Comparison of ENCODE assay signal across 24 cellular contexts in the genomic region with DNA sequence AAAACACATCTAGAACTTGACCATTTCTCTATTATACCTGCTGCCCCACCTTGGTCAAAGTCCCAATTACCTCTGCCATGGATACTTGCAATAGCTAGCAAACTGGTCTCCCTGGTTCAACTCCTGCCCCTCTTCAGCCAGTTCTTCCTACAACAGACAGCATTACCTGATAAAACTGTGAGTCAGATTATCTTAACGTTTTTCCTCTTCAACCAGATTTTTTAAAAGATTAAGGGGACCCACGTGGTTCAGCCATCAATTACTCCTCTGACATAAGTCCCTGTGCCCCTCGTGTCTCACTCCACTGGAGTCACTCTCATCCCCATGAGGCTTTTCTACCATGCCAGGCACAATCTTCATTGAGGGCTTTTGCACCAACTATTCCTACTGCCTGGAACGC. TPM values are rescaled to one million over a fixed set of nuclear protein-coding genes. Genes with fewer than 3 reads are reported as not detected.
"Had no signal": no experiment of that assay in that cellular context is flagged by ENCODE, and none has a peak within 500 bp of the region (broad histone marks: within the 10 kb centered on the region; RNA-seq: fewer than 3 reads in every experiment).

No MANE protein-coding gene starts in this region.

- H3K27ac ChIP-seq: epithelial cell of prostate, esophagus muscularis mucosa, gastrocnemius medialis, heart right ventricle, left lung, lower lobe of right lung, neural progenitor cell, ovary, right atrium auricular region, stomach, thoracic aorta, transverse colon had no signal

- H3K4me3 ChIP-seq: esophagus muscularis mucosa, gastrocnemius medialis, heart right ventricle, left lung, lower lobe of right lung, neural progenitor cell, ovary, right atrium auricular region, stomach, thoracic aorta, transverse colon had no signal

- H3K4me1 ChIP-seq: esophagus muscularis mucosa, gastrocnemius medialis, neural progenitor cell, right atrium auricular region, stomach, transverse colon had no signal

- H3K4me3 Mint-ChIP-seq: dendritic cell treated with granulocyte-macrophage colony-stimulating factor and Interleukin-4, amounts not matched to agents 40 ng/mL and 50 ng/mL, for 4 days; effector memory CD8-positive, alpha-beta T cell; memory B cell; mesothelial cell of epicardium; natural killer cell treated with Interleukin-12 subunit alpha and Interleukin-12 subunit beta and Interleukin-15 and Interleukin-18, amount 100 ng/mL, for 72 hours; neural progenitor cell had no signal

- H3K36me3 ChIP-seq: esophagus muscularis mucosa, gastrocnemius medialis, heart right ventricle, left lung, lower lobe of right lung, neural progenitor cell, ovary, right atrium auricular region, stomach, thoracic aorta, transverse colon had no signal

- H3K27ac Mint-ChIP-seq: dendritic cell treated with granulocyte-macrophage colony-stimulating factor and Interleukin-4, amounts not matched to agents 40 ng/mL and 50 ng/mL, for 4 days; effector memory CD8-positive, alpha-beta T cell; memory B cell; mesothelial cell of epicardium; natural killer cell treated with Interleukin-12 subunit alpha and Interleukin-12 subunit beta and Interleukin-15 and Interleukin-18, amount 100 ng/mL, for 72 hours; neural progenitor cell had no signal

- ATAC-seq: effector memory CD8-positive, alpha-beta T cell; gastrocnemius medialis; heart right ventricle; left lung; natural killer cell treated with Interleukin-12 subunit alpha and Interleukin-12 subunit beta and Interleukin-15 and Interleukin-18, amount 100 ng/mL, for 72 hours had no signal

- H3K9me3 Mint-ChIP-seq: dendritic cell treated with granulocyte-macrophage colony-stimulating factor and Interleukin-4, amounts not matched to agents 40 ng/mL and 50 ng/mL, for 4 days; effector memory CD8-positive, alpha-beta T cell; natural killer cell treated with Interleukin-12 subunit alpha and Interleukin-12 subunit beta and Interleukin-15 and Interleukin-18, amount 100 ng/mL, for 72 hours; neural progenitor cell had no signal

- H3K4me1 Mint-ChIP-seq: neural progenitor cell had no signal

- H3K9ac ChIP-seq: neural progenitor cell had no signal

- H3K4me2 ChIP-seq: neural progenitor cell had no signal

- H3K27me3 ChIP-seq: esophagus muscularis mucosa, gastrocnemius medialis, heart right ventricle, left lung, neural progenitor cell, ovary, right atrium auricular region, stomach, transverse colon had no signal

- H2AFZ ChIP-seq: neural progenitor cell had no signal

- DNase-seq: effector memory CD8-positive, alpha-beta T cell; gastrocnemius medialis; heart right ventricle; islet precursor cell; left lung; lower lobe of right lung; nucleus accumbens; ovary; small intestine; stimulated activated CD4-positive, alpha-beta T cell treated with anti-CD3 and anti-CD28 coated beads, Interleukin-12 subunit alpha, Interleukin-12 subunit beta, amount 100 ng/mL, for 4 hours; stimulated activated naive CD4-positive, alpha-beta T cell; stomach; substantia nigra; transverse colon had no signal

- H3K9me3 ChIP-seq: esophagus muscularis mucosa, gastrocnemius medialis, heart right ventricle, left lung, lower lobe of right lung, ovary, right atrium auricular region, stomach, thoracic aorta, transverse colon had no signal

- H3K27me3 Mint-ChIP-seq: dendritic cell treated with granulocyte-macrophage colony-stimulating factor and Interleukin-4, amounts not matched to agents 40 ng/mL and 50 ng/mL, for 4 days; effector memory CD8-positive, alpha-beta T cell; memory B cell; natural killer cell treated with Interleukin-12 subunit alpha and Interleukin-12 subunit beta and Interleukin-15 and Interleukin-18, amount 100 ng/mL, for 72 hours had no signal

RNA-seq across cellular contexts. Expression of a gene that starts 5.3 kb away (rescaled TPM):
- total RNA-seq: myocyte had no signal
